20 cellular contexts compared by ENCODE assay signal in genomic region chr19:44973982-44974735, GRCh38. TPM values are rescaled to one million over a fixed set of nuclear protein-coding genes. Genes with fewer than 3 reads are reported as not detected.
A peak's percentile ranks its signal among the peaks of the same experiment; 100 is the strongest.
DNase-seq lines count a peak whose midpoint lies in the region; ATAC-seq and TF ChIP-seq lines count a peak whose summit lies in the region.
"Had no signal": no experiment of that assay in that cellular context is flagged by ENCODE, and none has a peak within 500 bp of the region (broad histone marks: within the 10 kb centered on the region; RNA-seq: fewer than 3 reads in every experiment).

No MANE protein-coding gene starts in this region.

- peaks cover 10 to 58% (median 28%) of the 10 kb centered on the region in 4 donors for H3K36me3 ChIP-seq in right lobe of liver

- TF ChIP-seq CTCF in endothelial cell (IDR thresholded peaks at IDR 0.05; ENCODE audit: unreplicated experiment) = no peak
- TF ChIP-seq CTCF in right lobe of liver (IDR thresholded peaks at IDR 0.05) = no peak
- no peak for TF ChIP-seq CTCF in HFFc6 (IDR thresholded peaks at IDR 0.05)
- no peak for TF ChIP-seq CTCF in RWPE1 (conservative IDR thresholded peaks at IDR 0.05; ENCODE audit: low read depth)

- H3K27me3 Mint-ChIP-seq in activated naive CD4-positive, alpha-beta T cell treated with anti-CD3 and anti-CD28 coated beads for 36 hours (ENCODE audit: low read depth) = no peaks in the 10 kb centered on the region
- H3K27me3 Mint-ChIP-seq in activated T-helper 17 cell treated with anti-CD3 and anti-CD28 coated beads, Interleukin-2, amount 50 U/mL, for 72 hours = no peaks in the 10 kb centered on the region
- H3K27me3 Mint-ChIP-seq in endothelial cell (ENCODE audit: unreplicated experiment) = peaks cover 6% of the 10 kb centered on the region
- no peaks in the 10 kb centered on the region for H3K27me3 Mint-ChIP-seq in HFFc6 (ENCODE audit: insufficient read depth)
- H3K27me3 Mint-ChIP-seq: CD4-positive, alpha-beta memory T cell had no signal

- POLR2A ChIA-PET in RWPE1 (lab: Yijun Ruan, JAX; ENCODE audit: low non-redundant PET) = no interaction called here

- H3K27ac ChIP-seq in right lobe of liver (peak overlapping the region in 1 of 3 donors; percentile 60), RWPE1 (no peak overlapping the region)
- H3K27ac ChIP-seq: BLaER1, GM23248 had no signal

- H3K9me3 ChIP-seq in right lobe of liver = no peaks in the 10 kb centered on the region
- H3K9me3 ChIP-seq: BLaER1, HAP-1 had no signal

- H3K4me3 Mint-ChIP-seq in activated naive CD4-positive, alpha-beta T cell treated with anti-CD3 and anti-CD28 coated beads for 36 hours = no peak overlapping the region
- no peak overlapping the region for H3K4me3 Mint-ChIP-seq in activated T-helper 17 cell treated with anti-CD3 and anti-CD28 coated beads, Interleukin-2, amount 50 U/mL, for 72 hours
- H3K4me3 Mint-ChIP-seq in endothelial cell (ENCODE audit: unreplicated experiment) = peak overlapping the region; percentile 84
- no peak overlapping the region for H3K4me3 Mint-ChIP-seq in HFFc6
- H3K4me3 Mint-ChIP-seq: CD14-positive monocyte; CD4-positive, alpha-beta memory T cell had no signal

- H3K4me3 ChIP-seq in right lobe of liver = no peak overlapping the region
- H3K4me3 ChIP-seq: BLaER1, GM23248, HAP-1 had no signal

- CTCF ChIA-PET in activated naive CD4-positive, alpha-beta T cell treated with anti-CD3 and anti-CD28 coated beads for 36 hours (lab: Charles Lee) = interaction anchor here (1.4 kb wide), 1 partner anchor 15 kb away, joined by 5 read pairs; no protein-coding TSS in a partner anchor
- CTCF ChIA-PET in RWPE1 (lab: Yijun Ruan, JAX) = no interaction called here

- peaks cover 2% of the 10 kb centered on the region for H3K4me1 Mint-ChIP-seq in activated naive CD4-positive, alpha-beta T cell treated with anti-CD3 and anti-CD28 coated beads for 36 hours (ENCODE audit: low read depth)
- no peaks in the 10 kb centered on the region for H3K4me1 Mint-ChIP-seq in activated T-helper 17 cell treated with anti-CD3 and anti-CD28 coated beads, Interleukin-2, amount 50 U/mL, for 72 hours
- H3K4me1 Mint-ChIP-seq in endothelial cell (ENCODE audit: unreplicated experiment) = no peaks in the 10 kb centered on the region
- H3K4me1 Mint-ChIP-seq in HFFc6 (ENCODE audit: low read depth) = no peaks in the 10 kb centered on the region
- H3K4me1 Mint-ChIP-seq: CD14-positive monocyte had no signal

- peaks cover 5% of the 10 kb centered on the region for H3K36me3 Mint-ChIP-seq in activated naive CD4-positive, alpha-beta T cell treated with anti-CD3 and anti-CD28 coated beads for 36 hours (ENCODE audit: low read depth)
- peaks cover 73% of the 10 kb centered on the region for H3K36me3 Mint-ChIP-seq in activated T-helper 17 cell treated with anti-CD3 and anti-CD28 coated beads, Interleukin-2, amount 50 U/mL, for 72 hours (ENCODE audit: low read depth)
- peaks cover 36% of the 10 kb centered on the region for H3K36me3 Mint-ChIP-seq in endothelial cell (ENCODE audit: low read depth, unreplicated experiment)
- H3K36me3 Mint-ChIP-seq in HFFc6 (ENCODE audit: low read depth) = peaks cover 4% of the 10 kb centered on the region

- 89% methylated on average over 16 of the region's 21 CpGs for WGBS in right lobe of liver (ENCODE audit: insufficient coverage, low coverage, low lambda C conversion rate, missing lambda C conversion rate)

- H3K4me1 ChIP-seq in right lobe of liver = peaks cover 0 to 17% (median 0%) of the 10 kb centered on the region in 4 donors
- H3K4me1 ChIP-seq: BLaER1, HAP-1 had no signal

- intact Hi-C loops in activated naive CD4-positive, alpha-beta T cell treated with anti-CD3 and anti-CD28 coated beads for 36 hours (cut with micrococcal nuclease) = no loop called here
- intact Hi-C loops in right lobe of liver (cut with DNase I) = no loop called here

- TF ChIP-seq POLR2A in right lobe of liver (IDR thresholded peaks at IDR 0.05) = no peak

- no peak for ATAC-seq in activated T-helper 17 cell treated with anti-CD3 and anti-CD28 coated beads, Interleukin-2, amount 50 U/mL, for 72 hours (replicated peaks)
- ATAC-seq in right lobe of liver (peak; percentile 28 to 74 (median 44)), GM18511 (IDR thresholded peaks at IDR 0.05; ENCODE audit: unreplicated experiment) (no peak)

- no peaks in the 10 kb centered on the region for H3K27me3 ChIP-seq in right lobe of liver
- H3K27me3 ChIP-seq: BLaER1 had no signal

- no peaks in the 10 kb centered on the region for H3K9me3 Mint-ChIP-seq in activated naive CD4-positive, alpha-beta T cell treated with anti-CD3 and anti-CD28 coated beads for 36 hours
- no peaks in the 10 kb centered on the region for H3K9me3 Mint-ChIP-seq in activated T-helper 17 cell treated with anti-CD3 and anti-CD28 coated beads, Interleukin-2, amount 50 U/mL, for 72 hours
- no peaks in the 10 kb centered on the region for H3K9me3 Mint-ChIP-seq in endothelial cell (ENCODE audit: unreplicated experiment)
- no peaks in the 10 kb centered on the region for H3K9me3 Mint-ChIP-seq in HFFc6
- H3K9me3 Mint-ChIP-seq: CD4-positive, alpha-beta memory T cell had no signal

- peak overlapping the region; percentile 82 for H3K27ac Mint-ChIP-seq in activated naive CD4-positive, alpha-beta T cell treated with anti-CD3 and anti-CD28 coated beads for 36 hours
- peak overlapping the region; percentile 26 for H3K27ac Mint-ChIP-seq in activated T-helper 17 cell treated with anti-CD3 and anti-CD28 coated beads, Interleukin-2, amount 50 U/mL, for 72 hours
- H3K27ac Mint-ChIP-seq in endothelial cell (ENCODE audit: unreplicated experiment) (no peak overlapping the region), HFFc6 (no peak overlapping the region)

- DNase-seq in activated naive CD4-positive, alpha-beta T cell treated with anti-CD3 and anti-CD28 coated beads for 36 hours = no peak
- no peak for DNase-seq in activated naive CD4-positive, alpha-beta T cell treated with Interleukin-2 at 50 U/mL for 16 hours
- DNase-seq in endothelial cell (ENCODE audit: low spot score) (no peak), right lobe of liver (no peak), HFFc6 (no peak), RWPE1 (ENCODE audit: low spot score) (no peak)
- DNase-seq: 8988T; CD4-positive, alpha-beta memory T cell; DMS153; DMS79; GM23248 had no signal

RNA-seq across cellular contexts. Expression of gene CLPTM1, which starts 19.0 kb away (rescaled TPM):
- total RNA-seq in activated naive CD4-positive, alpha-beta T cell treated with anti-CD3 and anti-CD28 coated beads for 36 hours = 10 to 100 TPM; 32.4 to 34.6 TPM
- total RNA-seq in activated T-helper 17 cell treated with anti-CD3 and anti-CD28 coated beads, Interleukin-2, amount 50 U/mL, for 72 hours = 10 to 100 TPM; 60.2 to 80.5 TPM
- total RNA-seq in endothelial cell (ENCODE audit: unreplicated experiment) (144 TPM), right lobe of liver (10 to 100 TPM; 78.7 to 90.6 (median 83.9) TPM)
- total RNA-seq in HFFc6 (2021; fragmentation: NEBNext Ultra II Directional; extraction: Animal tissue kit (Norgen Biotek cat#: 25700)) = 100 to 1,000 TPM; 160 to 184 (median 172) TPM

RNA-seq across cellular contexts. Expression of gene RELB, which starts 27.1 kb away (rescaled TPM):
- 10 to 100 TPM; 55.4 to 57.3 TPM for total RNA-seq in activated naive CD4-positive, alpha-beta T cell treated with anti-CD3 and anti-CD28 coated beads for 36 hours
- total RNA-seq in activated T-helper 17 cell treated with anti-CD3 and anti-CD28 coated beads, Interleukin-2, amount 50 U/mL, for 72 hours = 10 to 100 TPM; 41.4 to 52.0 TPM
- total RNA-seq in endothelial cell (ENCODE audit: unreplicated experiment) (8.2 TPM), right lobe of liver (10 to 100 TPM in 1 of 6 experiments, 1 to 10 TPM in 5; 1.2 to 21.4 (median 7.2) TPM)
- total RNA-seq in HFFc6 (2021; fragmentation: NEBNext Ultra II Directional; extraction: Animal tissue kit (Norgen Biotek cat#: 25700)) = 10 to 100 TPM in 2 of 6 experiments, 1 to 10 TPM in 4; 6.1 to 10.8 (median 9.4) TPM

RNA-seq across cellular contexts. Expression of gene APOC2, which starts 28.3 kb away (rescaled TPM):
- total RNA-seq in activated naive CD4-positive, alpha-beta T cell treated with anti-CD3 and anti-CD28 coated beads for 36 hours = not detected
- not detected for total RNA-seq in activated T-helper 17 cell treated with anti-CD3 and anti-CD28 coated beads, Interleukin-2, amount 50 U/mL, for 72 hours
- total RNA-seq in endothelial cell (ENCODE audit: unreplicated experiment) = not detected
- 1,000 to 10,000 TPM; 1,740 to 7,868 (median 2,043) TPM for total RNA-seq in right lobe of liver
- not detected for total RNA-seq in HFFc6 (2021; fragmentation: NEBNext Ultra II Directional; extraction: Animal tissue kit (Norgen Biotek cat#: 25700))
- total RNA-seq: A673, Daoy, GM23248, H4, HT-29 had no signal

RNA-seq across cellular contexts. Expression of gene APOC4, which starts 32.1 kb away (rescaled TPM):
- not detected for total RNA-seq in activated naive CD4-positive, alpha-beta T cell treated with anti-CD3 and anti-CD28 coated beads for 36 hours
- not detected for total RNA-seq in activated T-helper 17 cell treated with anti-CD3 and anti-CD28 coated beads, Interleukin-2, amount 50 U/mL, for 72 hours
- not detected for total RNA-seq in endothelial cell (ENCODE audit: unreplicated experiment)
- total RNA-seq in right lobe of liver = 100 to 1,000 TPM in 5 of 6 experiments, 10 to 100 TPM in 1; 55.6 to 462 (median 203) TPM
- not detected for total RNA-seq in HFFc6 (2021; fragmentation: NEBNext Ultra II Directional; extraction: Animal tissue kit (Norgen Biotek cat#: 25700))
- total RNA-seq: A673; CD4-positive, alpha-beta memory T cell; Daoy; GM23248; H4; HT-29 had no signal

RNA-seq across cellular contexts. Expression of gene APOC1, which starts 59.8 kb away (rescaled TPM):
- total RNA-seq in activated naive CD4-positive, alpha-beta T cell treated with anti-CD3 and anti-CD28 coated beads for 36 hours = 1 to 10 TPM; 1.2 to 1.3 TPM
- total RNA-seq in activated T-helper 17 cell treated with anti-CD3 and anti-CD28 coated beads, Interleukin-2, amount 50 U/mL, for 72 hours = 1 to 10 TPM in 1 of 2 donors, under 1 TPM in 1; 0.89 to 1.6 TPM
- total RNA-seq in endothelial cell (ENCODE audit: unreplicated experiment) (44.8 TPM), right lobe of liver (1,000 to 10,000 TPM; 4,903 to 7,393 (median 5,741) TPM)
- 1 to 10 TPM in 5 of 6 experiments, not detected in 1; 1.4 to 6.8 (median 2.4) TPM for total RNA-seq in HFFc6 (2021; fragmentation: NEBNext Ultra II Directional; extraction: Animal tissue kit (Norgen Biotek cat#: 25700))
- total RNA-seq: GM23248, H4 had no signal

Comparison
In these comparisons a context has a peak if more than half of its experiments do, and no peak if none do; other contexts are left out.
1. H3K27ac Mint-ChIP-seq: peak in activated naive CD4-positive, alpha-beta T cell treated with anti-CD3 and anti-CD28 coated beads for 36 hours (single experiment) and activated T-helper 17 cell treated with anti-CD3 and anti-CD28 coated beads, Interleukin-2, amount 50 U/mL, for 72 hours (single experiment); none in endothelial cell (single experiment) and HFFc6 (single experiment).
2. ATAC-seq: peak in right lobe of liver (4 of 4); none in activated T-helper 17 cell treated with anti-CD3 and anti-CD28 coated beads, Interleukin-2, amount 50 U/mL, for 72 hours (single experiment) and GM18511 (single experiment).
3. RNA of gene APOC2, which starts 28.3 kb away (total RNA-seq): 1,740 to 7,868 TPM in right lobe of liver; not detected in activated naive CD4-positive, alpha-beta T cell treated with anti-CD3 and anti-CD28 coated beads for 36 hours, not detected in activated T-helper 17 cell treated with anti-CD3 and anti-CD28 coated beads, Interleukin-2, amount 50 U/mL, for 72 hours, not detected in endothelial cell (single experiment) and not detected in HFFc6; every median in the first group is over 1,000 times any median in the second.